Comparison of ENCODE assay signal across 8 cellular contexts in genomic region chr20:63707558-63708300, GRCh38. TPM values are rescaled to one million over a fixed set of nuclear protein-coding genes. Genes with fewer than 3 reads are reported as not detected.
DNase-seq lines count a peak whose midpoint lies in the region; ATAC-seq and TF ChIP-seq lines count a peak whose summit lies in the region.

Gene ARFRP1 (minus strand): TSS chr20:63707976. CDS start chr20:63707091, 885 bp downstream.
Gene ZGPAT (plus strand): TSS chr20:63708039. CDS start chr20:63708581, 542 bp downstream.

- no peaks in the 10 kb centered on the region for H3K9me3 ChIP-seq in iPS-18c (ENCODE audit: control insufficient read depth, insufficient read depth, low read length)
- no peaks in the 10 kb centered on the region for H3K9me3 ChIP-seq in skeletal muscle tissue (ENCODE audit: control insufficient read depth in 3 of 3, low read length in 3 of 3)

- H3K36me3 ChIP-seq in skeletal muscle tissue (ENCODE audit: control insufficient read depth in 3 of 3, insufficient read depth in 3 of 3, low read length in 3 of 3), result peaks cover 36 to 50% (median 48%) of the 10 kb centered on the region in 3 donors

- H3K27me3 ChIP-seq in skeletal muscle tissue (ENCODE audit: control insufficient read depth in 3 of 3, insufficient read depth in 3 of 3, low read length in 3 of 3), result no peaks in the 10 kb centered on the region

- ATAC-seq in GM18520 (IDR thresholded peaks at IDR 0.05; ENCODE audit: unreplicated experiment), result peak; percentile 57
- ATAC-seq in HG03095 (IDR thresholded peaks at IDR 0.05; ENCODE audit: unreplicated experiment), result peak; percentile 59

- H3K27ac ChIP-seq in 22Rv1 (peak within 1 kb of the TSS; percentile 88), VCaP (peak within 1 kb of the TSS; percentile 96), skeletal muscle tissue (ENCODE audit: low read depth, low read length) (peak within 1 kb of the TSS; percentile 89)

- H3K4me3 ChIP-seq in iPS-18c (ENCODE audit: insufficient read depth, low read depth, low read length), result peak within 1 kb of the TSS; percentile 90
- H3K4me3 ChIP-seq in skeletal muscle tissue (ENCODE audit: low read length in 3 of 3), result peak within 1 kb of the TSS; percentile 78 to 89 (median 87)

- H3K9ac ChIP-seq in skeletal muscle tissue (ENCODE audit: low read depth in 1 of 3, low read length in 3 of 3), result peak within 1 kb of the TSS; percentile 90 to 94 (median 93)

- TF ChIP-seq CTCF in 22Rv1 (IDR thresholded peaks at IDR 0.05), result no peak
- TF ChIP-seq CTCF in VCaP (conservative IDR thresholded peaks at IDR 0.05), result no peak

- peaks cover 23 to 29% (median 25%) of the 10 kb centered on the region in 3 donors for H3K4me1 ChIP-seq in skeletal muscle tissue (ENCODE audit: control insufficient read depth in 3 of 3, insufficient read depth in 3 of 3, low read length in 3 of 3)

- in situ Hi-C loops in T47D (cut with HindIII; ENCODE audit: low pct_unique_long_range_greater_than_20kb, low sequenced_read_pairs), result no loop called here

- DNase-seq in NCI-H2196 (lab: John Stamatoyannopoulos, UW; ENCODE audit: unreplicated experiment) (peak; percentile 93), T47D (ENCODE audit: low read depth in 1 of 2, low spot score in 1 of 2) (peak; percentile 91 to 92)

RNA-seq across cellular contexts. Expression of gene ARFRP1, which starts in this region (rescaled TPM):
- 13.0 TPM for total RNA-seq in skeletal muscle tissue

RNA-seq across cellular contexts. Expression of gene ZGPAT, which starts in this region (rescaled TPM):
- 6.8 TPM for total RNA-seq in skeletal muscle tissue

Comparison
In these comparisons a context has a peak if more than half of its experiments do, and no peak if none do; other contexts are left out.
1. Peak in every context shown above with its lines: DNase-seq, ATAC-seq, H3K4me3 ChIP-seq and H3K27ac ChIP-seq.